1 cellular context compared by ENCODE assay signal in genomic region chr1:212827831-212828278, GRCh38.
TF ChIP-seq lines count a peak whose summit lies in the region.

No MANE protein-coding gene starts in this region.

TF ChIP-seq in HepG2, 621 proteins besides CTCF, POLR2A, EP300 and RAD21 (continued from another document and continues in another):
- TF ChIP-seq DMTF1 (CRISPR knock-in tag; IDR thresholded peaks at IDR 0.05) (no peak), ZSCAN9 (CRISPR knock-in tag; IDR thresholded peaks at IDR 0.05; ENCODE audit: borderline replicate concordance) (no peak), RBFOX2 (IDR thresholded peaks at IDR 0.05; ENCODE audit: low read depth, low read length) (peak; percentile 37; the same call in 1 of the 2 replicates), GATA4 (IDR thresholded peaks at IDR 0.05; ENCODE audit: borderline replicate concordance, low read depth) (peak; percentile 58; the same call in 1 of the 2 replicates), SRF (IDR thresholded peaks at IDR 0.05; ENCODE audit: low read depth, low read length) (no peak), CHCHD3 (CRISPR knock-in tag; IDR thresholded peaks at IDR 0.05) (no peak), KAT8 (CRISPR knock-in tag; IDR thresholded peaks at IDR 0.05) (peak; percentile 44; the same call in 1 of the 2 replicates), ZNF792 (CRISPR knock-in tag; IDR thresholded peaks at IDR 0.05) (peak; percentile 64; the same call in 1 of the 2 replicates), ZNF350 (CRISPR knock-in tag; IDR thresholded peaks at IDR 0.05; ENCODE audit: borderline replicate concordance, low read depth) (no peak), SNAI1 (CRISPR knock-in tag; IDR thresholded peaks at IDR 0.05; ENCODE audit: borderline replicate concordance) (0 out of 2 replicates have a peak, but pooled peaks have one; percentile 16), SIX4 (CRISPR knock-in tag; IDR thresholded peaks at IDR 0.05) (no peak), ZNF136 (CRISPR knock-in tag; IDR thresholded peaks at IDR 0.05; ENCODE audit: low read depth) (0 out of 2 replicates have a peak, but pooled peaks have one; percentile 30), FOXA3 (CRISPR knock-in tag; IDR thresholded peaks at IDR 0.05) (peak; percentile 81), ZNF574 (CRISPR knock-in tag; IDR thresholded peaks at IDR 0.05) (peak; percentile 42; the same call in 1 of the 2 replicates), NCOA2 (CRISPR knock-in tag; IDR thresholded peaks at IDR 0.05) (peak; percentile 74), NFE2L1 (CRISPR knock-in tag; IDR thresholded peaks at IDR 0.05; ENCODE audit: borderline replicate concordance) (no peak), NFIC (IDR thresholded peaks at IDR 0.05; ENCODE audit: low read length) (peak; percentile 53; the same call in 1 of the 2 replicates), ZMYM4 (CRISPR knock-in tag; IDR thresholded peaks at IDR 0.05) (peak; percentile 46), ZFP36L1 (CRISPR knock-in tag; IDR thresholded peaks at IDR 0.05) (no peak), DMAP1 (CRISPR knock-in tag; IDR thresholded peaks at IDR 0.05) (peak; percentile 24; the same call in 1 of the 2 replicates), RCOR2 (CRISPR knock-in tag; IDR thresholded peaks at IDR 0.05) (peak; percentile 38; the same call in 1 of the 2 replicates), MAFK (conservative IDR thresholded peaks at IDR 0.05 in 1 of 2, IDR thresholded peaks at IDR 0.05 in 1 of 2; ENCODE audit: low read length in 2 of 2) (no peak), ZNF362 (CRISPR knock-in tag; IDR thresholded peaks at IDR 0.05; ENCODE audit: borderline replicate concordance) (no peak), ZNF790 (CRISPR knock-in tag; IDR thresholded peaks at IDR 0.05; ENCODE audit: borderline replicate concordance) (no peak), ZNF224 (CRISPR knock-in tag; IDR thresholded peaks at IDR 0.05) (no peak), ZGPAT (CRISPR knock-in tag; IDR thresholded peaks at IDR 0.05) (peak; percentile 50; the same call in 1 of the 2 replicates), MTA1 (CRISPR knock-in tag; IDR thresholded peaks at IDR 0.05; ENCODE audit: borderline replicate concordance) (0 out of 2 replicates have a peak, but pooled peaks have one; percentile 56), FOXA1 (IDR thresholded peaks at IDR 0.05) (no peak), FOXA1 (CRISPR knock-in tag; IDR thresholded peaks at IDR 0.05) (peak; percentile 80), ZNF619 (CRISPR knock-in tag; IDR thresholded peaks at IDR 0.05) (no peak), MEIS1 (CRISPR knock-in tag; IDR thresholded peaks at IDR 0.05; ENCODE audit: borderline replicate concordance) (peak; percentile 67; the same call in 1 of the 2 replicates), KLF9 (CRISPR knock-in tag; IDR thresholded peaks at IDR 0.05; ENCODE audit: low read depth) (no peak), BHLHE40 (IDR thresholded peaks at IDR 0.05; ENCODE audit: low read length) (no peak), ZNF432 (CRISPR knock-in tag; IDR thresholded peaks at IDR 0.05; ENCODE audit: borderline replicate concordance) (no peak), MBD4 (IDR thresholded peaks at IDR 0.05; ENCODE audit: borderline replicate concordance, low read length) (no peak), SRSF1 (optimal IDR thresholded peaks at IDR 0.05; ENCODE audit: low read depth, low read length) (no peak), MED1 (CRISPR knock-in tag; IDR thresholded peaks at IDR 0.05) (peak; percentile 80), YEATS4 (CRISPR knock-in tag; IDR thresholded peaks at IDR 0.05; ENCODE audit: borderline replicate concordance) (peak; percentile 64; the same call in 1 of the 2 replicates), POLR2G (IDR thresholded peaks at IDR 0.05; ENCODE audit: low read depth, low read length) (peak; percentile 52; the same call in 1 of the 2 replicates), ZNF773 (CRISPR knock-in tag; IDR thresholded peaks at IDR 0.05; ENCODE audit: borderline replicate concordance) (no peak), SETDB1 (CRISPR knock-in tag; IDR thresholded peaks at IDR 0.05; ENCODE audit: borderline replicate concordance) (no peak), RXRA (CRISPR knock-in tag; IDR thresholded peaks at IDR 0.05) (peak; percentile 78; the same call in 1 of the 2 replicates), BCL6 (CRISPR knock-in tag; IDR thresholded peaks at IDR 0.05) (peak; percentile 69), RARA (CRISPR knock-in tag; IDR thresholded peaks at IDR 0.05) (peak; percentile 59), JDP2 (CRISPR knock-in tag; IDR thresholded peaks at IDR 0.05; ENCODE audit: borderline replicate concordance) (no peak), TEAD3 (CRISPR knock-in tag; optimal IDR thresholded peaks at IDR 0.05; ENCODE audit: borderline replicate concordance) (peak; percentile 52), TERF1 (CRISPR knock-in tag; IDR thresholded peaks at IDR 0.05) (0 out of 2 replicates have a peak, but pooled peaks have one; percentile 49)
- TF ChIP-seq, protein P1, sequence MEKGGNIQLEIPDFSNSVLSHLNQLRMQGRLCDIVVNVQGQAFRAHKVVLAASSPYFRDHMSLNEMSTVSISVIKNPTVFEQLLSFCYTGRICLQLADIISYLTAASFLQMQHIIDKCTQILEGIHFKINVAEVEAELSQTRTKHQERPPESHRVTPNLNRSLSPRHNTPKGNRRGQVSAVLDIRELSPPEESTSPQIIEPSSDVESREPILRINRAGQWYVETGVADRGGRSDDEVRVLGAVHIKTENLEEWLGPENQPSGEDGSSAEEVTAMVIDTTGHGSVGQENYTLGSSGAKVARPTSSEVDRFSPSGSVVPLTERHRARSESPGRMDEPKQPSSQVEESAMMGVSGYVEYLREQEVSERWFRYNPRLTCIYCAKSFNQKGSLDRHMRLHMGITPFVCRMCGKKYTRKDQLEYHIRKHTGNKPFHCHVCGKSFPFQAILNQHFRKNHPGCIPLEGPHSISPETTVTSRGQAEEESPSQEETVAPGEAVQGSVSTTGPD (CRISPR knock-in tag; IDR thresholded peaks at IDR 0.05), result no peak
- TF ChIP-seq, protein P2, sequence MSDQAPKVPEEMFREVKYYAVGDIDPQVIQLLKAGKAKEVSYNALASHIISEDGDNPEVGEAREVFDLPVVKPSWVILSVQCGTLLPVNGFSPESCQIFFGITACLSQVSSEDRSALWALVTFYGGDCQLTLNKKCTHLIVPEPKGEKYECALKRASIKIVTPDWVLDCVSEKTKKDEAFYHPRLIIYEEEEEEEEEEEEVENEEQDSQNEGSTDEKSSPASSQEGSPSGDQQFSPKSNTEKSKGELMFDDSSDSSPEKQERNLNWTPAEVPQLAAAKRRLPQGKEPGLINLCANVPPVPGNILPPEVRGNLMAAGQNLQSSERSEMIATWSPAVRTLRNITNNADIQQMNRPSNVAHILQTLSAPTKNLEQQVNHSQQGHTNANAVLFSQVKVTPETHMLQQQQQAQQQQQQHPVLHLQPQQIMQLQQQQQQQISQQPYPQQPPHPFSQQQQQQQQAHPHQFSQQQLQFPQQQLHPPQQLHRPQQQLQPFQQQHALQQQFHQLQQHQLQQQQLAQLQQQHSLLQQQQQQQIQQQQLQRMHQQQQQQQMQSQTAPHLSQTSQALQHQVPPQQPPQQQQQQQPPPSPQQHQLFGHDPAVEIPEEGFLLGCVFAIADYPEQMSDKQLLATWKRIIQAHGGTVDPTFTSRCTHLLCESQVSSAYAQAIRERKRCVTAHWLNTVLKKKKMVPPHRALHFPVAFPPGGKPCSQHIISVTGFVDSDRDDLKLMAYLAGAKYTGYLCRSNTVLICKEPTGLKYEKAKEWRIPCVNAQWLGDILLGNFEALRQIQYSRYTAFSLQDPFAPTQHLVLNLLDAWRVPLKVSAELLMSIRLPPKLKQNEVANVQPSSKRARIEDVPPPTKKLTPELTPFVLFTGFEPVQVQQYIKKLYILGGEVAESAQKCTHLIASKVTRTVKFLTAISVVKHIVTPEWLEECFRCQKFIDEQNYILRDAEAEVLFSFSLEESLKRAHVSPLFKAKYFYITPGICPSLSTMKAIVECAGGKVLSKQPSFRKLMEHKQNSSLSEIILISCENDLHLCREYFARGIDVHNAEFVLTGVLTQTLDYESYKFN (CRISPR knock-in tag; conservative IDR thresholded peaks at IDR 0.05), result peak; percentile 93
- TF ChIP-seq, protein P3, sequence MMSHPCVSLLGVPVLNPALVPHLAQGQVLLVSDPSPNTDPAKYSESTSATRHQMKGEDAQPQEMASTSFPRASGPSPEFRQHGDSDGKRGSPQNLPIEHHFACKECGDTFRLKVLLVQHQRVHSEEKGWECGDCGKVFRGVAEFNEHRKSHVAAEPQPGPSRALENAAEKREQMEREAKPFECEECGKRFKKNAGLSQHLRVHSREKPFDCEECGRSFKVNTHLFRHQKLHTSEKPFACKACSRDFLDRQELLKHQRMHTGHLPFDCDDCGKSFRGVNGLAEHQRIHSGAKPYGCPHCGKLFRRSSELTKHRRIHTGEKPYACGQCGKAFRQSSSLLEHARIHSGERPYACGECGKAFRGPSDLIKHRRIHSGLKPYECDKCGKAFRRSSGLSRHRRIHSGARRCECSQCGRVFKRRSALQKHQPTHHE (CRISPR knock-in tag; IDR thresholded peaks at IDR 0.05; ENCODE audit: borderline replicate concordance), result no peak
- TF ChIP-seq, protein P4, sequence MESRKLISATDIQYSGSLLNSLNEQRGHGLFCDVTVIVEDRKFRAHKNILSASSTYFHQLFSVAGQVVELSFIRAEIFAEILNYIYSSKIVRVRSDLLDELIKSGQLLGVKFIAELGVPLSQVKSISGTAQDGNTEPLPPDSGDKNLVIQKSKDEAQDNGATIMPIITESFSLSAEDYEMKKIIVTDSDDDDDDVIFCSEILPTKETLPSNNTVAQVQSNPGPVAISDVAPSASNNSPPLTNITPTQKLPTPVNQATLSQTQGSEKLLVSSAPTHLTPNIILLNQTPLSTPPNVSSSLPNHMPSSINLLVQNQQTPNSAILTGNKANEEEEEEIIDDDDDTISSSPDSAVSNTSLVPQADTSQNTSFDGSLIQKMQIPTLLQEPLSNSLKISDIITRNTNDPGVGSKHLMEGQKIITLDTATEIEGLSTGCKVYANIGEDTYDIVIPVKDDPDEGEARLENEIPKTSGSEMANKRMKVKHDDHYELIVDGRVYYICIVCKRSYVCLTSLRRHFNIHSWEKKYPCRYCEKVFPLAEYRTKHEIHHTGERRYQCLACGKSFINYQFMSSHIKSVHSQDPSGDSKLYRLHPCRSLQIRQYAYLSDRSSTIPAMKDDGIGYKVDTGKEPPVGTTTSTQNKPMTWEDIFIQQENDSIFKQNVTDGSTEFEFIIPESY (CRISPR knock-in tag; IDR thresholded peaks at IDR 0.05), result no peak
